Comparison of ENCODE assay signal across 8 cellular contexts in genomic region chr7:151519045-151519764, GRCh38. TPM values are rescaled to one million over a fixed set of nuclear protein-coding genes. Genes with fewer than 3 reads are reported as not detected.
DNase-seq lines count a peak whose midpoint lies in the region; ATAC-seq, FAIRE-seq and TF ChIP-seq lines count a peak whose summit lies in the region.
"Not testable (repeated sequence)": the region's sequence is repeated elsewhere in the genome, so short reads cannot be mapped to it uniquely, and the experiment has no call there.

No MANE protein-coding gene starts in this region.

- WGBS in tibial nerve, 2 donors, result 0% methylated on average over 9 to 31 of the region's 113 CpGs

- peak overlapping the region; percentile 89 for H3K4me3 Mint-ChIP-seq in MCF 10A (ENCODE audit: unreplicated experiment)

- not testable (repeated sequence) for TF ChIP-seq CTCF in MCF 10A (IDR thresholded peaks at IDR 0.05; ENCODE audit: unreplicated experiment)
- peak in 3 of 5 experiments; percentile 26 to 41 (median 31) for TF ChIP-seq CTCF in tibial nerve (IDR thresholded peaks at IDR 0.05)

- H3K9me3 ChIP-seq in MG63, tibial nerve: not testable (repeated sequence)

- not testable (repeated sequence) for H3K36me3 ChIP-seq in MG63, tibial nerve

- BruUV-seq in MCF 10A (replicated peaks; lab: Mats Ljungman, UMichigan), result not testable (repeated sequence)

- H3K27ac Mint-ChIP-seq in MCF 10A (ENCODE audit: low read depth, unreplicated experiment), result peak overlapping the region; percentile 96

- not testable (repeated sequence) for H3K27me3 ChIP-seq in MG63, tibial nerve

- peaks cover 0 to 44% (median 12%) of the 10 kb centered on the region in 4 donors for H3K4me1 ChIP-seq in tibial nerve

- not testable (repeated sequence) for H3K36me3 Mint-ChIP-seq in MCF 10A (ENCODE audit: insufficient read depth, unreplicated experiment)

- H3K9me3 Mint-ChIP-seq in MCF 10A (ENCODE audit: unreplicated experiment), result not testable (repeated sequence)

- ATAC-seq in HG02571 (IDR thresholded peaks at IDR 0.05; ENCODE audit: unreplicated experiment), result peak; percentile 49

- FAIRE-seq in GM12891 (lab: Jason Lieb, UNC), result peak; percentile 76

- CTCF ChIA-PET in MCF 10A (lab: Yijun Ruan, JAX), result interaction anchor here (0.7 to 0.9 kb wide), 2 partner anchors 16 to 17 kb away, joined by 3 to 4 read pairs; no protein-coding TSS in a partner anchor

- H3K4me1 Mint-ChIP-seq in MCF 10A (ENCODE audit: insufficient read depth, unreplicated experiment), result peaks cover 31% of the 10 kb centered on the region

- peak overlapping the region; percentile 97 to 100 (median 98) for H3K27ac ChIP-seq in tibial nerve

- peak; percentile 25; the same call in 1 of the 2 replicates for TF ChIP-seq POLR2A in GM12891 (IDR thresholded peaks at IDR 0.05; ENCODE audit: low read depth, low read length)
- peak; percentile 25 to 71 for TF ChIP-seq POLR2A in tibial nerve (IDR thresholded peaks at IDR 0.05)

- intact Hi-C loops in MCF 10A (cut with micrococcal nuclease), result loop anchor here (2.0 kb wide), 1 partner anchor 14 kb away; no protein-coding TSS in a partner anchor

- H3K4me3 ChIP-seq in MG63 (peak overlapping the region; percentile 73), iPS-11a (ENCODE audit: low read depth, low read length) (peak overlapping the region; percentile 73), tibial nerve (peak overlapping the region; percentile 70 to 95 (median 78))

- not testable (repeated sequence) for DNase-seq in GM12891 (ENCODE audit: insufficient read length, low spot score); MCF 10A (ENCODE audit: unreplicated experiment)
- peak; percentile 45 for DNase-seq in MG63
- peak; percentile 29 to 44 for DNase-seq in activated CD4-positive, alpha-beta T cell treated with anti-CD3 and anti-CD28 coated beads for 24 hours (ENCODE audit: low read depth in 2 of 2)
- DNase-seq in retina, result peak; percentile 80
- peak; percentile 25 to 32 for DNase-seq in tibial nerve (ENCODE audit: low spot score in 2 of 2)

- POLR2A ChIA-PET in MCF 10A (lab: Yijun Ruan, JAX), result interaction anchor here (0.6 to 7.9 kb wide), 18 partner anchors 14 to 290 kb away, joined by 3 to 141 read pairs (median 4); no protein-coding TSS in a partner anchor

- H3K27me3 Mint-ChIP-seq in MCF 10A (ENCODE audit: insufficient read depth, unreplicated experiment), result not testable (repeated sequence)

- not testable (repeated sequence) for TF ChIP-seq EP300 in tibial nerve (IDR thresholded peaks at IDR 0.05)

TF ChIP-seq in GM12891, 5 proteins besides CTCF, POLR2A, EP300 and RAD21:
- TF ChIP-seq SPI1 (IDR thresholded peaks at IDR 0.05; ENCODE audit: low read depth, low read length), result peak; percentile 32; the same call in 1 of the 2 replicates
TF ChIP-seq in GM12891: peak in this region for 1; not testable (repeated sequence) for 4.

RNA-seq across cellular contexts. Expression of gene RHEB, which starts 0.5 kb away (rescaled TPM):
- 19.9 TPM for polyA plus RNA-seq in GM12891 (2012; ENCODE audit: low read depth, missing spikeins)
- 84.5 and 139 TPM in 2 replicates for total RNA-seq in MG63 (2014; rRNA removed; shearing (Covaris generic); ENCODE audit: low replicate concordance)
- total RNA-seq in MCF 10A (2022), result 135 and 151 TPM in 2 replicates
- total RNA-seq in tibial nerve, result 100 to 1,000 TPM in 3 of 4 donors, 10 to 100 TPM in 1; 95.4 to 128 (median 103) TPM
